ENCODE assay signal across 8 cellular contexts in the genomic region with DNA sequence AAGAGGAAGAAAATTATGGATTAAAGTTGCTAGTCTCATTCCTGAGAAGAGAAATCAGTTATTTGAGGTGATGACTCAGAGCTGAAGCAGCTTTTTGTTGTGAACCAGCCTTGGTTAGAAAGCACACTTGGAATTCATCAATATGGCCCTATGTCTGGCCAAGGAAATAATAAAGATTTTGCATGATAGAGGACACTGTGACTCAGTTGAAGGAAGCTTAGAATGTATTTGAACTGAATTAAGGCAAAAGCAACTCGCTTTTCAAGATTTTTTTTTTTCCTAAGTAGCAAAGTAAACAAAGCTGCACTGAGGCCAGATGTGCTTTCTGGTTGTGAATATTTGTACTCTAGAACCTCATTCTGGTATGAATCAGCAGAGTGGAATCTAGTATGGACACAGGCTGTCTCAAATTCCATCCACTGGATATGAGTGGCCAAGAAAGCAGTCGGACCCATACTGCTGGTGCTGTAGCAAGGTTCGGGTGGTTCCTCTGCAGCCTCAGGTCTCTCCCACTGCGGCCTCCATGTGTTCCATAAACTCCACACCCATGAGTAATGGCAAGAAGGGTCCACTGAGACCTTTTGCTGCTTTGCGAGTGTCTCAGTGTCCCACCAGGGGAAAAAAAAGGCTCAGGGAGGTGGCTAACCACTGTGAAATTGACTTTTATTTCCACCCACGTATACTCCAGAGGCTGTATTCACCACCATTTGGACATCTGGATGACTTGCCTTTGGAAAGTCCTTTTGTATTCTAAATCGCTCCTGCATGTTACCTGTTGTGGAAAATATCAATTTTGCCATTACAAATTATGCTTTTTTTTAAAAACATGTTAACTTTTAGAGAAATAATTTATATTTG. TPM values are rescaled to one million over a fixed set of nuclear protein-coding genes. Genes with fewer than 3 reads are reported as not detected.
DNase-seq lines count a peak whose midpoint lies in the region; ATAC-seq and TF ChIP-seq lines count a peak whose summit lies in the region.

No MANE protein-coding gene starts in this region.

- H3K4me3 ChIP-seq in NB4 (ENCODE audit: low read depth, low read length) (no peak overlapping the region), muscle layer of colon (ENCODE audit: low read depth in 1 of 2, low read length in 2 of 2) (no peak overlapping the region)

- H3K4me1 ChIP-seq in muscle layer of colon (ENCODE audit: insufficient read depth, low read length), result peaks cover 75% of the 10 kb centered on the region

- H3K36me3 ChIP-seq in muscle layer of colon (ENCODE audit: insufficient read depth, low read length), result peaks cover 47% of the 10 kb centered on the region

- DNase-seq in CD14-positive monocyte (ENCODE audit: low spot score) (no peak), NB4 (ENCODE audit: low read depth) (peak; percentile 49), dedifferentiated amniotic fluid mesenchymal stem cell (ENCODE audit: extremely low spot score) (peak; percentile 91), NCI-H187 treated with DMSO at 0.1 percent for 48 hours (lab: John Stamatoyannopoulos, UW) (no peak), NCI-H69 (lab: John Stamatoyannopoulos, UW) (no peak), NCI-H1105 treated with DMSO at 0.1 percent for 48 hours (lab: John Stamatoyannopoulos, UW) (no peak)

- ATAC-seq in HG03520 (IDR thresholded peaks at IDR 0.05; ENCODE audit: unreplicated experiment), result no peak

- intact Hi-C loops in CD14-positive monocyte (cut with micrococcal nuclease), result loop anchor here in 1 of 2 donors (5.0 kb wide), 1 partner anchor 52 kb away; a partner anchor contains a TSS

- peak overlapping the region in 1 of 2 donors; percentile 63 for H3K4me3 Mint-ChIP-seq in CD14-positive monocyte

- H3K4me1 Mint-ChIP-seq in CD14-positive monocyte, result peaks cover 74% of the 10 kb centered on the region

- peaks cover 73 to 82% of the 10 kb centered on the region in 2 donors for H3K36me3 Mint-ChIP-seq in CD14-positive monocyte

- H3K27ac Mint-ChIP-seq in CD14-positive monocyte, result peak overlapping the region; percentile 66 to 89 (median 74)

- H3K9me3 ChIP-seq in muscle layer of colon (ENCODE audit: low read length), result no peaks in the 10 kb centered on the region

- H3K9me3 Mint-ChIP-seq in CD14-positive monocyte, result no peaks in the 10 kb centered on the region

- H3K27me3 Mint-ChIP-seq in CD14-positive monocyte (ENCODE audit: low read depth in 3 of 3), result peaks cover 0 to 3% (median 0%) of the 10 kb centered on the region in 3 donors

- TF ChIP-seq POLR2A in NB4 (IDR thresholded peaks at IDR 0.05; ENCODE audit: extremely low read depth, insufficient read length), result no peak

- peak overlapping the region; percentile 16 for H3K27ac ChIP-seq in muscle layer of colon (ENCODE audit: low read depth, low read length)

- H3K9ac ChIP-seq in muscle layer of colon (ENCODE audit: low read length), result no peak overlapping the region

- no peak for TF ChIP-seq CTCF in CD14-positive monocyte (IDR thresholded peaks at IDR 0.05)
- no peak for TF ChIP-seq CTCF in NB4 (IDR thresholded peaks at IDR 0.05; ENCODE audit: low read depth, low read length)

- H3K27me3 ChIP-seq in muscle layer of colon (ENCODE audit: control insufficient read depth in 1 of 2, insufficient read depth in 2 of 2, low read length in 2 of 2), result no peaks in the 10 kb centered on the region

RNA-seq across cellular contexts. Expression of a gene that starts 53.1 kb away (rescaled TPM):
- polyA plus RNA-seq in CD14-positive monocyte, result 10 to 100 TPM; 46.6 to 60.3 TPM

Comparison
In these comparisons a context has a peak if more than half of its experiments do, and no peak if none do; other contexts are left out.
1. DNase-seq: peak in NB4 (single experiment) and dedifferentiated amniotic fluid mesenchymal stem cell (single experiment); none in CD14-positive monocyte (single experiment), NCI-H187 treated with DMSO at 0.1 percent for 48 hours (single experiment), NCI-H69 (single experiment) and NCI-H1105 treated with DMSO at 0.1 percent for 48 hours (single experiment).